ENCODE assay signal across 1 cellular context in genomic region chr10:86480571-86480970, GRCh38.
TF ChIP-seq lines count a peak whose summit lies in the region.

No MANE protein-coding gene starts in this region.

TF ChIP-seq in WTC11, 78 proteins besides CTCF, POLR2A, EP300 and RAD21 (continued from another document):
- no peak for TF ChIP-seq FOXP4 (CRISPR knock-in tag; IDR thresholded peaks at IDR 0.05)
- no peak for TF ChIP-seq ZNF121 (CRISPR knock-in tag; IDR thresholded peaks at IDR 0.05)
- no peak for TF ChIP-seq HMGXB4 (CRISPR knock-in tag; IDR thresholded peaks at IDR 0.05)
- no peak for TF ChIP-seq SMAD3 (CRISPR knock-in tag; IDR thresholded peaks at IDR 0.05; ENCODE audit: borderline replicate concordance)
